1 cellular context compared by ENCODE assay signal in the genomic region with DNA sequence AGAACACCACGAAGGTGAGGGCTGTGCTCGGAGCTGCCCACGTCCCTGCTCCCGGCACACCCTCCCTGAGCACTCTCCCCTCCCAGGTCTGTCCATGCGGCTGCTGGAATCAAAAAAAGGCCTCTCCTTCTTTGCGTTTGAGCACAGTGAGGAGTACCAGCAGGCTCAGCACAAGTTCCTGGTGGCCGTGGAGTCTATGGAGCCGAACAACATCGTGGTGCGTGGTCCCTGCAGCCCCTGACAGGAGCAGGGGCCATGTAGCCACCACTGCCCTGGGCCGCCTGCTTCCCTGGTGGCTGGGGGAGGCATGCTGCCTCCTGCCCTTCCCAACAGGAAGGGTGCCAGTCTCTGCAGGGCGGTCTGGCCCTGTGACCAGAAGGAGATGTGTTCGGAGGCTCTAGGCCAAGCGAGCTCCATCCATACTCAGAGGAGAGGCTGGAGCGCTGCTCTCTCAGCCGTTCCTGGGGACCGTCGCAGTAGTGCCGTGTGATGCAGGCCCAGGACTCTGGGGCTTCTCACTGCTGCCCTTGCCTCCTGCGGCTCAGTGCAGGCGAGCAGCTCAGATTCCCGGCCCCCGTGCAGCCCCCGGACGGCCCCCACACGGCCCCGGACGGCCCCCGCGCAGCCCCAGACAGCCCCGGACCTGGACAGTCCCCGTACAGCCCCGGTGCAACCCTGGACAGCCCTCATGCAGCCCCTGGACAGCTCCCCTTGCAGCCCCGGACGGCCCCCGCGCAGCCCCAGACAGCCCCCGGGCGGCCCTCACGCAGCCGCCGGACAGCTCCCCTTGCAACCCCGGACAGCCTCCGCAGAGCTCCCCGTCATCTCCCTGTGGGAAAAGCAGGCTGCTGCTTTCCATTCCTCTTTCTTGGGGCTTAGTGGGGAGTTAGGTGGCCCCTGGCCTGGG.
TF ChIP-seq lines count a peak whose summit lies in the region.

No MANE protein-coding gene starts in this region.

TF ChIP-seq in H1, 55 proteins besides CTCF, POLR2A, EP300 and RAD21:
- TF ChIP-seq CBX8 (IDR thresholded peaks at IDR 0.05; ENCODE audit: borderline replicate concordance, low read depth, low read length) (no peak), RXRA (IDR thresholded peaks at IDR 0.05; ENCODE audit: insufficient read depth, low read depth, low read length) (no peak), SIX5 (IDR thresholded peaks at IDR 0.05; ENCODE audit: low read depth, low read length) (no peak), USF2 (IDR thresholded peaks at IDR 0.05; ENCODE audit: low read length) (no peak)
